25 cellular contexts compared by ENCODE assay signal in genomic region chr3:191521055-191521454, GRCh38.
"Had no signal": no experiment of that assay in that cellular context is flagged by ENCODE, and none has a peak within 500 bp of the region (broad histone marks: within the 10 kb centered on the region; RNA-seq: fewer than 3 reads in every experiment).

No MANE protein-coding gene starts in this region.

- H2AFZ ChIP-seq: hepatocyte had no signal

- H3K4me2 ChIP-seq: hepatocyte had no signal

- H3K4me1 Mint-ChIP-seq: immature natural killer cell; naive thymus-derived CD4-positive, alpha-beta T cell had no signal

- H3K9me3 ChIP-seq: esophagus muscularis mucosa, gastroesophageal sphincter, heart left ventricle, left lung, lower lobe of right lung had no signal

- H3K4me3 ChIP-seq: coronary artery, dorsolateral prefrontal cortex, esophagus muscularis mucosa, gastroesophageal sphincter, heart left ventricle, hepatocyte, left lung, lower lobe of right lung had no signal

- H3K79me2 ChIP-seq: hepatocyte had no signal

- H3K27ac Mint-ChIP-seq: immature natural killer cell; naive thymus-derived CD4-positive, alpha-beta T cell had no signal

- H3K27me3 Mint-ChIP-seq: naive thymus-derived CD4-positive, alpha-beta T cell had no signal

- DNase-seq: dermis blood vessel endothelial cell; dorsolateral prefrontal cortex; effector CD4-positive, alpha-beta T cell; effector memory CD4-positive, alpha-beta T cell; foreskin keratinocyte; heart left ventricle; hypothalamus; immature natural killer cell; islet precursor cell; kidney; kidney glomerular epithelial cell; left colon; left lung; left ventricle myocardium superior; lower lobe of right lung; mesendoderm; midbrain; naive thymus-derived CD4-positive, alpha-beta T cell had no signal

- FAIRE-seq: colon, endothelial cell of umbilical vein, frontal cortex had no signal

- H3K27ac ChIP-seq: coronary artery, dorsolateral prefrontal cortex, esophagus muscularis mucosa, foreskin keratinocyte, gastroesophageal sphincter, heart left ventricle, hepatocyte, left lung, lower lobe of right lung had no signal

- H3K27me3 ChIP-seq: dorsolateral prefrontal cortex, esophagus muscularis mucosa, foreskin keratinocyte, gastroesophageal sphincter, heart left ventricle, hepatocyte, left lung had no signal

- H3K4me1 ChIP-seq: esophagus muscularis mucosa, foreskin keratinocyte, gastroesophageal sphincter, heart left ventricle, left lung, lower lobe of right lung had no signal

- H3K4me3 Mint-ChIP-seq: immature natural killer cell; naive thymus-derived CD4-positive, alpha-beta T cell had no signal

- H3K36me3 Mint-ChIP-seq: immature natural killer cell; naive thymus-derived CD4-positive, alpha-beta T cell had no signal

- H3K36me3 ChIP-seq: esophagus muscularis mucosa, gastroesophageal sphincter, heart left ventricle, left lung, lower lobe of right lung had no signal

- ATAC-seq: foreskin keratinocyte; gastroesophageal sphincter; heart left ventricle; left colon; left lung; left ventricle myocardium superior; lower lobe of right lung; naive thymus-derived CD4-positive, alpha-beta T cell had no signal
